ENCODE assay signal across 15 cellular contexts in genomic region chr14:69763761-69764510, GRCh38. TPM values are rescaled to one million over a fixed set of nuclear protein-coding genes. Genes with fewer than 3 reads are reported as not detected.
DNase-seq lines count a peak whose midpoint lies in the region; ATAC-seq and TF ChIP-seq lines count a peak whose summit lies in the region.
"Had no signal": no experiment of that assay in that cellular context is flagged by ENCODE, and none has a peak within 500 bp of the region (broad histone marks: within the 10 kb centered on the region; RNA-seq: fewer than 3 reads in every experiment).

No MANE protein-coding gene starts in this region.

- ATAC-seq in GM18505 (IDR thresholded peaks at IDR 0.05; ENCODE audit: unreplicated experiment) (no peak), GM21381 (IDR thresholded peaks at IDR 0.05; ENCODE audit: unreplicated experiment) (no peak)

- H3K27me3 ChIP-seq in prostate gland (replicated peaks; ENCODE audit: insufficient read depth) = no peaks in the 10 kb centered on the region

- H3K4me1 ChIP-seq in prostate gland (replicated peaks) = no peaks in the 10 kb centered on the region

- H3K4me1 Mint-ChIP-seq in activated T-helper 1 cell treated with anti-CD3 and anti-CD28 coated beads, Interleukin-12 subunit alpha, Interleukin-12 subunit beta, Interleukin-2, Interleukin-4 antibody, amounts not matched to agents 30 ng/mL and 10 ng/mL and 1 ng/mL, durations not matched to agents 14 hours and 24 hours and 36 hours (ENCODE audit: low read depth) = peaks cover 45% of the 10 kb centered on the region
- H3K4me1 Mint-ChIP-seq in type B pancreatic cell (ENCODE audit: unreplicated experiment) = peaks cover 22% of the 10 kb centered on the region

- H3K4me3 Mint-ChIP-seq in activated T-helper 1 cell treated with anti-CD3 and anti-CD28 coated beads, Interleukin-12 subunit alpha, Interleukin-12 subunit beta, Interleukin-2, Interleukin-4 antibody, amounts not matched to agents 30 ng/mL and 10 ng/mL and 1 ng/mL, durations not matched to agents 14 hours and 24 hours and 36 hours = no peak overlapping the region
- H3K4me3 Mint-ChIP-seq in type B pancreatic cell = no peak overlapping the region

- peaks cover 2% of the 10 kb centered on the region for H3K27me3 Mint-ChIP-seq in activated T-helper 1 cell treated with anti-CD3 and anti-CD28 coated beads, Interleukin-12 subunit alpha, Interleukin-12 subunit beta, Interleukin-2, Interleukin-4 antibody, amounts not matched to agents 30 ng/mL and 10 ng/mL and 1 ng/mL, durations not matched to agents 14 hours and 24 hours and 36 hours (ENCODE audit: insufficient read depth)
- peaks cover 3% of the 10 kb centered on the region for H3K27me3 Mint-ChIP-seq in type B pancreatic cell
- H3K27me3 Mint-ChIP-seq: naive B cell had no signal

- peak overlapping the region; percentile 46 for H3K27ac Mint-ChIP-seq in activated T-helper 1 cell treated with anti-CD3 and anti-CD28 coated beads, Interleukin-12 subunit alpha, Interleukin-12 subunit beta, Interleukin-2, Interleukin-4 antibody, amounts not matched to agents 30 ng/mL and 10 ng/mL and 1 ng/mL, durations not matched to agents 14 hours and 24 hours and 36 hours
- peak overlapping the region; percentile 48 for H3K27ac Mint-ChIP-seq in type B pancreatic cell

- TF ChIP-seq CTCF in type B pancreatic cell (conservative IDR thresholded peaks at IDR 0.05) (no peak), prostate gland (IDR thresholded peaks at IDR 0.05) (no peak)

- no peaks in the 10 kb centered on the region for H3K36me3 ChIP-seq in prostate gland

- WGBS in prostate gland = 78% methylated on average over 6 of the region's 6 CpGs

- DNase-seq in stimulated activated naive CD4-positive, alpha-beta T cell treated with Interleukin-2 at 50 U/mL for 16 hours (lab: John Stamatoyannopoulos, UW) = peak; percentile 8
- DNase-seq in stimulated activated naive CD4-positive, alpha-beta T cell (lab: John Stamatoyannopoulos, UW) = no peak
- DNase-seq in activated T-helper 1 cell treated with anti-CD3 and anti-CD28 coated beads, Interleukin-12 subunit alpha, Interleukin-12 subunit beta, Interleukin-2, Interleukin-4 antibody, amounts not matched to agents 30 ng/mL and 10 ng/mL and 1 ng/mL, durations not matched to agents 14 hours and 24 hours and 36 hours (ENCODE audit: low spot score) = no peak
- DNase-seq in iris pigment epithelial cell (ENCODE audit: low read depth) (peak; percentile 55), type B pancreatic cell (ENCODE audit: extremely low spot score, unreplicated experiment) (no peak), prostate gland (ENCODE audit: low spot score) (no peak)
- DNase-seq: activated gamma-delta T cell, AML-193, cortex of kidney, kidney glomerular epithelial cell, naive B cell, NCI-H2227 treated with DMSO at 0.1 percent for 48 hours had no signal

- no peak overlapping the region for H3K4me3 ChIP-seq in prostate gland

- no peak overlapping the region for H3K27ac ChIP-seq in prostate gland

- H3K9me3 Mint-ChIP-seq in activated T-helper 1 cell treated with anti-CD3 and anti-CD28 coated beads, Interleukin-12 subunit alpha, Interleukin-12 subunit beta, Interleukin-2, Interleukin-4 antibody, amounts not matched to agents 30 ng/mL and 10 ng/mL and 1 ng/mL, durations not matched to agents 14 hours and 24 hours and 36 hours = peaks cover 7% of the 10 kb centered on the region
- no peaks in the 10 kb centered on the region for H3K9me3 Mint-ChIP-seq in type B pancreatic cell

- peaks cover 21% of the 10 kb centered on the region for H3K36me3 Mint-ChIP-seq in activated T-helper 1 cell treated with anti-CD3 and anti-CD28 coated beads, Interleukin-12 subunit alpha, Interleukin-12 subunit beta, Interleukin-2, Interleukin-4 antibody, amounts not matched to agents 30 ng/mL and 10 ng/mL and 1 ng/mL, durations not matched to agents 14 hours and 24 hours and 36 hours (ENCODE audit: low read depth)
- peaks cover 16% of the 10 kb centered on the region for H3K36me3 Mint-ChIP-seq in type B pancreatic cell

- intact Hi-C loops in activated T-helper 1 cell treated with anti-CD3 and anti-CD28 coated beads, Interleukin-12 subunit alpha, Interleukin-12 subunit beta, Interleukin-2, Interleukin-4 antibody, amounts not matched to agents 30 ng/mL and 10 ng/mL and 1 ng/mL, durations not matched to agents 14 hours and 24 hours and 36 hours (cut with micrococcal nuclease) = loop anchor here (10.0 kb wide), 1 partner anchor 591 kb away; the partner anchor contains the start of gene COX16
- intact Hi-C loops in prostate gland (cut with DNase I) = no loop called here

- no peak for TF ChIP-seq POLR2A in prostate gland (IDR thresholded peaks at IDR 0.05)
- no peak for TF ChIP-seq POLR2A in GM18505 (IDR thresholded peaks at IDR 0.05; ENCODE audit: borderline replicate concordance, extremely low read depth, insufficient read depth, insufficient read length)

- H3K9me3 ChIP-seq in prostate gland = no peaks in the 10 kb centered on the region

RNA-seq across cellular contexts. Expression of gene SRSF5, which starts 3.0 kb away (rescaled TPM):
- 304 and 311 TPM in 2 replicates for total RNA-seq in activated T-helper 1 cell treated with anti-CD3 and anti-CD28 coated beads, Interleukin-12 subunit alpha, Interleukin-12 subunit beta, Interleukin-2, Interleukin-4 antibody, amounts not matched to agents 30 ng/mL and 10 ng/mL and 1 ng/mL, durations not matched to agents 14 hours and 24 hours and 36 hours
- total RNA-seq in type B pancreatic cell (ENCODE audit: low replicate concordance) (388 and 417 TPM in 2 replicates), prostate gland (100 to 1,000 TPM; 206 to 338 TPM)

RNA-seq across cellular contexts. Expression of gene SLC10A1, which starts 33.1 kb away (rescaled TPM):
- total RNA-seq in activated T-helper 1 cell treated with anti-CD3 and anti-CD28 coated beads, Interleukin-12 subunit alpha, Interleukin-12 subunit beta, Interleukin-2, Interleukin-4 antibody, amounts not matched to agents 30 ng/mL and 10 ng/mL and 1 ng/mL, durations not matched to agents 14 hours and 24 hours and 36 hours = not detected in 2 replicates
- total RNA-seq in type B pancreatic cell (ENCODE audit: low replicate concordance) = not detected in 2 replicates
- total RNA-seq in prostate gland = not detected
- total RNA-seq: RPMI7951 had no signal

Comparison
In these comparisons a context has a peak if more than half of its experiments do, and no peak if none do; other contexts are left out.
1. DNase-seq: peak in stimulated activated naive CD4-positive, alpha-beta T cell treated with Interleukin-2 at 50 U/mL for 16 hours (single experiment) and iris pigment epithelial cell (single experiment); none in stimulated activated naive CD4-positive, alpha-beta T cell (0 of 6), activated T-helper 1 cell treated with anti-CD3 and anti-CD28 coated beads, Interleukin-12 subunit alpha, Interleukin-12 subunit beta, Interleukin-2, Interleukin-4 antibody, amounts not matched to agents 30 ng/mL and 10 ng/mL and 1 ng/mL, durations not matched to agents 14 hours and 24 hours and 36 hours (single experiment), type B pancreatic cell (single experiment) and prostate gland (single experiment).